17 cellular contexts compared by ENCODE assay signal in genomic region chr5:41747291-41747690, GRCh38.
DNase-seq lines count a peak whose midpoint lies in the region; ATAC-seq, FAIRE-seq and TF ChIP-seq lines count a peak whose summit lies in the region.
"Had no signal": no experiment of that assay in that cellular context is flagged by ENCODE, and none has a peak within 500 bp of the region (broad histone marks: within the 10 kb centered on the region; RNA-seq: fewer than 3 reads in every experiment).

No MANE protein-coding gene starts in this region.

- H3K4me3 Mint-ChIP-seq in astrocyte (ENCODE audit: unreplicated experiment) = no peak overlapping the region
- H3K4me3 Mint-ChIP-seq: activated CD4-positive, alpha-beta T cell treated with anti-CD3 and anti-CD28 coated beads, Interleukin-2, amount 10 ng/mL, durations not matched to agents 24 days and 14 days; central memory CD8-positive, alpha-beta T cell; IgD-negative memory B cell; neural crest cell had no signal

- no peaks in the 10 kb centered on the region for H3K27me3 ChIP-seq in astrocyte (ENCODE audit: insufficient read depth, low read length)
- H3K27me3 ChIP-seq in vagina = no peaks in the 10 kb centered on the region
- H3K27me3 ChIP-seq: BLaER1, foreskin keratinocyte had no signal

- H3K36me3 Mint-ChIP-seq in astrocyte (ENCODE audit: low read depth, unreplicated experiment) = peaks cover 6% of the 10 kb centered on the region

- intact Hi-C loops in vagina (cut with DNase I) = no loop called here

- H3K27ac ChIP-seq in astrocyte (ENCODE audit: low read depth, low read length) (no peak overlapping the region), vagina (no peak overlapping the region)
- H3K27ac ChIP-seq: BLaER1, foreskin keratinocyte, SK-N-MC had no signal

- no peak for TF ChIP-seq POLR2A in vagina (IDR thresholded peaks at IDR 0.05)

- DNase-seq in COR-L47 (lab: John Stamatoyannopoulos, UW) (peak; percentile 13), astrocyte (ENCODE audit: low read depth) (peak; percentile 67), glomerular endothelial cell (ENCODE audit: extremely low read depth, low read depth, low spot score) (peak; percentile 47), vagina (ENCODE audit: extremely low spot score in 2 of 2) (no peak), NCI-H774 (lab: John Stamatoyannopoulos, UW) (no peak)
- DNase-seq: activated CD4-positive, alpha-beta T cell treated with anti-CD3 and anti-CD28 coated beads, Interleukin-2, amount 10 ng/mL, durations not matched to agents 24 days and 14 days; foreskin keratinocyte; left cardiac atrium; NCI-H446 treated with DMSO at 0.1 percent for 48 hours had no signal

- H4K20me1 ChIP-seq in astrocyte (ENCODE audit: insufficient read depth, low read length) = no peaks in the 10 kb centered on the region
- H4K20me1 ChIP-seq: BLaER1 had no signal

- no peak for TF ChIP-seq CTCF in astrocyte (IDR thresholded peaks at IDR 0.05; ENCODE audit: insufficient read depth, low read depth, low read length)
- TF ChIP-seq CTCF in vagina (IDR thresholded peaks at IDR 0.05) = no peak

- TF ChIP-seq EP300 in Ishikawa (IDR thresholded peaks at IDR 0.05; ENCODE audit: borderline replicate concordance) = no peak

- no peaks in the 10 kb centered on the region for H3K9me3 ChIP-seq in astrocyte (ENCODE audit: insufficient read depth, low read depth, low read length)
- no peaks in the 10 kb centered on the region for H3K9me3 ChIP-seq in vagina

- H3K9ac ChIP-seq in astrocyte (ENCODE audit: low read length) = no peak overlapping the region
- H3K9ac ChIP-seq: BLaER1 had no signal

- no peaks in the 10 kb centered on the region for H3K79me2 ChIP-seq in astrocyte (ENCODE audit: insufficient read depth, low read length)

- no peak overlapping the region for H2AFZ ChIP-seq in astrocyte (ENCODE audit: low read depth, low read length)

- TF ChIP-seq RAD21 in Ishikawa (IDR thresholded peaks at IDR 0.05; ENCODE audit: low read depth) = no peak

- H3K4me2 ChIP-seq in astrocyte (ENCODE audit: low read length) = peak overlapping the region; percentile 9
- H3K4me2 ChIP-seq: BLaER1 had no signal

- peaks cover 6% of the 10 kb centered on the region for H3K36me3 ChIP-seq in astrocyte (ENCODE audit: insufficient read depth, low read length)
- no peaks in the 10 kb centered on the region for H3K36me3 ChIP-seq in vagina

- H3K4me1 ChIP-seq in astrocyte (ENCODE audit: insufficient read depth, low read length) (no peaks in the 10 kb centered on the region), vagina (no peaks in the 10 kb centered on the region)
- H3K4me1 ChIP-seq: BLaER1, foreskin keratinocyte had no signal

- peaks cover 26% of the 10 kb centered on the region for H3K4me1 Mint-ChIP-seq in astrocyte (ENCODE audit: low read depth, unreplicated experiment)
- H3K4me1 Mint-ChIP-seq: central memory CD8-positive, alpha-beta T cell had no signal

- no peaks in the 10 kb centered on the region for H3K9me3 Mint-ChIP-seq in astrocyte (ENCODE audit: unreplicated experiment)
- H3K9me3 Mint-ChIP-seq: central memory CD8-positive, alpha-beta T cell had no signal

- ATAC-seq in GM21367 (IDR thresholded peaks at IDR 0.05; ENCODE audit: unreplicated experiment) (no peak), HG02678 (IDR thresholded peaks at IDR 0.05; ENCODE audit: unreplicated experiment) (no peak)
- ATAC-seq: foreskin keratinocyte, left cardiac atrium had no signal

- H3K27me3 Mint-ChIP-seq in astrocyte (ENCODE audit: low read depth, unreplicated experiment) = no peaks in the 10 kb centered on the region
- H3K27me3 Mint-ChIP-seq: activated CD4-positive, alpha-beta T cell treated with anti-CD3 and anti-CD28 coated beads, Interleukin-2, amount 10 ng/mL, durations not matched to agents 24 days and 14 days; central memory CD8-positive, alpha-beta T cell; IgD-negative memory B cell had no signal

- H3K4me3 ChIP-seq in astrocyte (ENCODE audit: insufficient read depth, low read depth, low read length) (no peak overlapping the region), vagina (no peak overlapping the region)
- H3K4me3 ChIP-seq: BLaER1, SK-N-MC had no signal

- H3K27ac Mint-ChIP-seq in astrocyte (ENCODE audit: unreplicated experiment) = no peak overlapping the region
- H3K27ac Mint-ChIP-seq: activated CD4-positive, alpha-beta T cell treated with anti-CD3 and anti-CD28 coated beads, Interleukin-2, amount 10 ng/mL, durations not matched to agents 24 days and 14 days; IgD-negative memory B cell had no signal

- no peak for FAIRE-seq in astrocyte (lab: Jason Lieb, UNC)

TF ChIP-seq in Ishikawa, 13 proteins besides CTCF, POLR2A, EP300 and RAD21:
- TF ChIP-seq NFIC (IDR thresholded peaks at IDR 0.05) (peak; percentile 95), ZBTB7A (IDR thresholded peaks at IDR 0.05; ENCODE audit: low read depth) (no peak)

Comparison
In these comparisons a context has a peak if more than half of its experiments do, and no peak if none do; other contexts are left out.
1. DNase-seq: peak in COR-L47 (single experiment), astrocyte (single experiment) and glomerular endothelial cell (single experiment); none in vagina (0 of 2) and NCI-H774 (single experiment).